15 cellular contexts compared by ENCODE assay signal in genomic region chr2:170503563-170503962, GRCh38.
"Had no signal": no experiment of that assay in that cellular context is flagged by ENCODE, and none has a peak within 500 bp of the region (broad histone marks: within the 10 kb centered on the region; RNA-seq: fewer than 3 reads in every experiment).

No MANE protein-coding gene starts in this region.

- DNase-seq: activated effector memory CD4-positive, alpha-beta T cell treated with anti-CD3 and anti-CD28 coated beads, Interleukin-2, amount 50 U/mL, for 16 hours; activated T-cell treated with anti-CD3 and anti-CD28 coated beads, Interleukin-2, amount 50 U/mL, for 1 hour; amygdala; cerebellar nuclear complex; foreskin keratinocyte; kidney; retina; stimulated activated CD4-positive, alpha-beta T cell treated with anti-CD3 and anti-CD28 coated beads, Interleukin-15, amount 100 ng/mL, for 24 hours; stimulated activated CD4-positive, alpha-beta T cell treated with anti-CD3 and anti-CD28 coated beads, Interleukin-4, amount 100 ng/mL, for 24 hours; stomach had no signal

- H3K9me3 ChIP-seq: stomach, thoracic aorta had no signal

- ATAC-seq: activated CD4-positive, CD25-positive, alpha-beta regulatory T cell treated with anti-CD3 and anti-CD28 coated beads, Interleukin-2, amount 50 U/mL, for 24 hours; foreskin keratinocyte had no signal

- H3K9me3 Mint-ChIP-seq: mesothelial cell of epicardium; T-helper 1 cell treated with Interleukin-12 subunit alpha and Interleukin-12 subunit beta and Interleukin-4 antibody, amounts not matched to agents 30 μg/mL and 1 μg/mL, for 36 hours had no signal

- H3K4me3 Mint-ChIP-seq: activated naive CD8-positive, alpha-beta T cell; mesothelial cell of epicardium; T-helper 1 cell treated with Interleukin-12 subunit alpha and Interleukin-12 subunit beta and Interleukin-4 antibody, amounts not matched to agents 30 μg/mL and 1 μg/mL, for 36 hours had no signal

- H3K36me3 Mint-ChIP-seq: activated naive CD8-positive, alpha-beta T cell; mesothelial cell of epicardium had no signal

- H3K4me1 ChIP-seq: foreskin keratinocyte had no signal

- H3K27me3 ChIP-seq: foreskin keratinocyte, stomach had no signal

- H3K27ac ChIP-seq: foreskin keratinocyte, stomach, thoracic aorta had no signal

- H3K27ac Mint-ChIP-seq: activated naive CD8-positive, alpha-beta T cell; T-helper 1 cell treated with Interleukin-12 subunit alpha and Interleukin-12 subunit beta and Interleukin-4 antibody, amounts not matched to agents 30 μg/mL and 1 μg/mL, for 36 hours had no signal

- H3K4me3 ChIP-seq: stomach, thoracic aorta had no signal

- H3K36me3 ChIP-seq: stomach, thoracic aorta had no signal
